8 cellular contexts compared by ENCODE assay signal in the genomic region with DNA sequence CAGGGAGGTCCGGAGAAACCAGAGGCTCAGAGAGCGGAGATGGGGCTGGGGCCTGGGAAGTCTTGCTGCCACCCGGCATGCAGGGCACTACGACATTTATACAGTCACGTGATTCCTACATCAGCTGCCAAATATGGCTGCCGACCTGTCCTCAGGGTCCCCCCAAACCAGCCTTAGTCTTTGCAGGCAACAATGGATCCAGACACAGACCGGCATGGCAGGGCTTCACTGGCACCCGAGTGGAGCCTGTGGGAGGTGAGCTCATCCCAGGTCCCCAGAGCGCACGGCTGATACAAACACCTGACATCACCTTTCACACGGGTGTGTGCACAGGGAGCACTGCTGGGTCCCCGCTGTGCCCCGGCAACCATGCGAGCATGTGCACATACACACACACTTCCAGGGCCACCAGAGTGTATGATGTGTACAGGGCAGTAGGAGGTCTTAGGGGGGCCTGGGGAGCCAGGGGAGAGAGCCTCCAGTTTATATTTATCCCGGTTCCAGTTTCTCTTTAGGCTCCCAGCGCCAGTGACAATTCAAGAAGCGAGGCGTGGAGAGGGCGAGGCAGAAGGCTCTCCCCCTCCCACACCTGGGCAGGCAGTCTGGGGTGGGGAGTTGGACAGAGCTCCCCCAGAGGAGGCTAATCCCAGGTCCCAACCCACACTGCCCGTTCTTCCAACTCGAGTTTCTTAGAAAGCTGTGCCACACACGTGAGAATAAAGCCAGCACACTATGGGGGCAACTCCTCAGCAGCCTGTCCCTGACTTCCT. TPM values are rescaled to one million over a fixed set of nuclear protein-coding genes. Genes with fewer than 3 reads are reported as not detected.
DNase-seq lines count a peak whose midpoint lies in the region; ATAC-seq and TF ChIP-seq lines count a peak whose summit lies in the region.
"Had no signal": no experiment of that assay in that cellular context is flagged by ENCODE, and none has a peak within 500 bp of the region (broad histone marks: within the 10 kb centered on the region; RNA-seq: fewer than 3 reads in every experiment).

No MANE protein-coding gene starts in this region.

- no peaks in the 10 kb centered on the region for H3F3A ChIP-seq in GM23248 (ENCODE audit: insufficient read depth)

- H2AFZ ChIP-seq in GM23248, result peak overlapping the region; percentile 78

- TF ChIP-seq CTCF in WI38 (IDR thresholded peaks at IDR 0.05; ENCODE audit: low read depth, low read length), result no peak
- no peak for TF ChIP-seq CTCF in fibroblast of villous mesenchyme (IDR thresholded peaks at IDR 0.05; ENCODE audit: insufficient read depth, low read depth, low read length)

- peak overlapping the region; percentile 99 for H3K4me2 ChIP-seq in GM23248 (ENCODE audit: unreplicated experiment)

- ATAC-seq in HG03280 (IDR thresholded peaks at IDR 0.05; ENCODE audit: unreplicated experiment) (no peak), GM18517 (IDR thresholded peaks at IDR 0.05; ENCODE audit: unreplicated experiment) (no peak)

- H3K4me3 ChIP-seq in GM23248, result peak overlapping the region; percentile 86
- H3K4me3 ChIP-seq in WI38 (ENCODE audit: low read depth, low read length), result peak overlapping the region; percentile 87
- peak overlapping the region; percentile 81 for H3K4me3 ChIP-seq in fibroblast of villous mesenchyme (ENCODE audit: low read depth, low read length)
- H3K4me3 ChIP-seq in skin epidermis, result peak overlapping the region; percentile 58 to 96 (median 80)

- H3K9me3 ChIP-seq in GM23248 (ENCODE audit: low read depth), result no peaks in the 10 kb centered on the region

- H3K36me3 ChIP-seq in GM23248 (ENCODE audit: low read depth), result peaks cover 6% of the 10 kb centered on the region; the same call in 1 of the 2 replicates

- 58 to 59% methylated on average over 22 of the region's 22 CpGs for WGBS in GM23248 (ENCODE audit: low coverage in 1 of 2, low lambda C conversion rate in 2 of 2, missing lambda C conversion rate in 2 of 2), 2 experiments

- no peak for DNase-seq in GM23248
- no peak for DNase-seq in fibroblast of villous mesenchyme (ENCODE audit: low read depth)
- DNase-seq in NCI-H524 treated with DMSO at 0.1 percent for 48 hours (lab: John Stamatoyannopoulos, UW), result no peak
- DNase-seq: stimulated activated CD4-positive, alpha-beta T cell treated with anti-CD3 and anti-CD28 coated beads, Interleukin-2, amount 100 ng/mL, for 48 hours had no signal

- in situ Hi-C loops in GM23248 (cut with MboI), result loop anchor here (25.0 kb wide), 1 partner anchor 245 kb away; a partner anchor contains a TSS

- H3K27ac ChIP-seq in GM23248 (peak overlapping the region; percentile 75), skin epidermis (peak overlapping the region in 20 of 21 experiments; percentile 5 to 99 (median 97))

- H4K20me1 ChIP-seq in GM23248 (ENCODE audit: insufficient read depth), result no peaks in the 10 kb centered on the region

- peaks cover 35% of the 10 kb centered on the region for H3K79me2 ChIP-seq in GM23248 (ENCODE audit: insufficient read depth)

- peak overlapping the region; percentile 95 for H3K9ac ChIP-seq in GM23248

- no peaks in the 10 kb centered on the region for H3K9me2 ChIP-seq in GM23248 (ENCODE audit: insufficient read depth)

- H3K4me1 ChIP-seq in GM23248 (ENCODE audit: insufficient read depth), result peaks cover 5% of the 10 kb centered on the region; the same call in 1 of the 2 replicates

- H3K27me3 ChIP-seq in GM23248 (replicated peaks; ENCODE audit: insufficient read depth), result no peaks in the 10 kb centered on the region

RNA-seq across cellular contexts. Expression of a gene that starts 2.7 kb away (rescaled TPM):
- total RNA-seq in GM23248 (2014; rRNA removed; shearing (Covaris generic)), result 21.0 and 24.3 TPM in 2 replicates
- 5.1 and 5.5 TPM in 2 replicates for polyA plus RNA-seq in GM23248 (2016; fragmentation: Nextera tagmentation; extraction: Ambion mirVana)
- total RNA-seq in fibroblast of villous mesenchyme, result 16.4 and 22.5 TPM in 2 replicates

RNA-seq across cellular contexts. Expression of a gene that starts 9.4 kb away (rescaled TPM):
- total RNA-seq in GM23248 (2014; rRNA removed; shearing (Covaris generic)), result 5.3 and 10.9 TPM in 2 replicates
- polyA plus RNA-seq in GM23248 (2016; fragmentation: Nextera tagmentation; extraction: Ambion mirVana), result 12.3 and 14.4 TPM in 2 replicates
- total RNA-seq in fibroblast of villous mesenchyme, result 4.7 and 5.8 TPM in 2 replicates

RNA-seq across cellular contexts. Expression of a gene that starts 23.4 kb away (rescaled TPM):
- 0.76 and 1.1 TPM in 2 replicates for total RNA-seq in GM23248 (2014; rRNA removed; shearing (Covaris generic))
- polyA plus RNA-seq in GM23248 (2016; fragmentation: Nextera tagmentation; extraction: Ambion mirVana), result 0.95 and 1.4 TPM in 2 replicates
- total RNA-seq in fibroblast of villous mesenchyme, result 1.3 TPM in 2 replicates

RNA-seq across cellular contexts. Expression of a gene that starts 51.1 kb away (rescaled TPM):
- total RNA-seq in GM23248 (2014; rRNA removed; shearing (Covaris generic)), result 5.0 and 5.2 TPM in 2 replicates
- 0.94 and 0.98 TPM in 2 replicates for polyA plus RNA-seq in GM23248 (2016; fragmentation: Nextera tagmentation; extraction: Ambion mirVana)
- 6.4 and 8.6 TPM in 2 replicates for total RNA-seq in fibroblast of villous mesenchyme
